Comparison of ENCODE assay signal across 24 cellular contexts in genomic region chr20:58040447-58041290, GRCh38.
"Had no signal": no experiment of that assay in that cellular context is flagged by ENCODE, and none has a peak within 500 bp of the region (broad histone marks: within the 10 kb centered on the region; RNA-seq: fewer than 3 reads in every experiment).

No MANE protein-coding gene starts in this region.

- H3K4me1 ChIP-seq: foreskin keratinocyte, left lung had no signal

- DNase-seq: activated CD4-positive, alpha-beta T cell treated with anti-CD3 and anti-CD28 coated beads for 1 hour; activated CD4-positive, alpha-beta T cell treated with anti-CD3 and anti-CD28 coated beads, Interleukin-2, amount 50 U/mL, for 4 hours; activated naive CD4-positive, alpha-beta T cell treated with Interleukin-2 at 50 U/mL for 16 hours; activated naive CD8-positive, alpha-beta T cell treated with anti-CD3 and anti-CD28 coated beads, Interleukin-2, amount 10 ng/mL, durations not matched to agents 7 days and 5 days; activated T-cell treated with anti-CD3 and anti-CD28 coated beads, Interleukin-2, amount 50 U/mL, for 24 hours; endodermal cell; foreskin keratinocyte; glutamatergic neuron; left lung; mucosa of descending colon; naive B cell; ovary; stimulated activated CD4-positive, alpha-beta T cell treated with anti-CD3 and anti-CD28 coated beads, Interleukin-4, amount 100 ng/mL, for 4 hours; SW 1271; T-helper 2 cell had no signal

- H3K4me3 ChIP-seq: left lung, mucosa of descending colon, ovary, spleen, thoracic aorta had no signal

- H3K27me3 ChIP-seq: left lung, ovary had no signal

- H3K36me3 Mint-ChIP-seq: activated naive CD8-positive, alpha-beta T cell treated with anti-CD3 and anti-CD28 coated beads, Interleukin-2, amount 10 ng/mL, durations not matched to agents 7 days and 5 days; brain; memory B cell; naive B cell; stimulated activated memory B cell treated with anti-CD40 and anti-IgM and Interleukin-4, amounts not matched to agents 10 μg/mL and 1 μg/mL and 100 μg/mL, for 72 hours had no signal

- H3K27ac ChIP-seq: epithelial cell of prostate, foreskin keratinocyte, left lung, ovary, thoracic aorta, VCaP had no signal

- H3K4me3 Mint-ChIP-seq: activated naive CD8-positive, alpha-beta T cell treated with anti-CD3 and anti-CD28 coated beads, Interleukin-2, amount 10 ng/mL, durations not matched to agents 7 days and 5 days; activated T-cell treated with anti-CD3 and anti-CD28 coated beads, Interleukin-2, amount 50 U/mL, for 24 hours; brain; endodermal cell; memory B cell; naive B cell; neural crest cell; stimulated activated memory B cell treated with anti-CD40 and anti-IgM and Interleukin-4, amounts not matched to agents 10 μg/mL and 1 μg/mL and 100 μg/mL, for 72 hours had no signal

- H3K9me3 Mint-ChIP-seq: activated naive CD8-positive, alpha-beta T cell treated with anti-CD3 and anti-CD28 coated beads, Interleukin-2, amount 10 ng/mL, durations not matched to agents 7 days and 5 days; activated T-cell treated with anti-CD3 and anti-CD28 coated beads, Interleukin-2, amount 50 U/mL, for 24 hours; activated T-helper 2 cell treated with anti-CD3 and anti-CD28 coated beads, Interferon-gamma antibody, Interleukin-2, Interleukin-4, amounts not matched to agents 10 μg/mL and 5 μg/mL and 100 μg/mL, durations not matched to agents 14 hours and 24 hours and 36 hours; endodermal cell; memory B cell; neural crest cell had no signal

- H3K36me3 ChIP-seq: left lung, ovary, spleen, thoracic aorta had no signal

- ATAC-seq: foreskin keratinocyte; left lung; mucosa of descending colon; stimulated activated memory B cell treated with anti-CD40 and anti-IgM and Interleukin-4, amounts not matched to agents 10 μg/mL and 1 μg/mL and 100 μg/mL, for 72 hours had no signal

- H3K27ac Mint-ChIP-seq: activated naive CD8-positive, alpha-beta T cell treated with anti-CD3 and anti-CD28 coated beads, Interleukin-2, amount 10 ng/mL, durations not matched to agents 7 days and 5 days; activated T-cell treated with anti-CD3 and anti-CD28 coated beads, Interleukin-2, amount 50 U/mL, for 24 hours; activated T-helper 2 cell treated with anti-CD3 and anti-CD28 coated beads, Interferon-gamma antibody, Interleukin-2, Interleukin-4, amounts not matched to agents 10 μg/mL and 5 μg/mL and 100 μg/mL, durations not matched to agents 14 hours and 24 hours and 36 hours; endodermal cell; memory B cell; naive B cell; stimulated activated memory B cell treated with anti-CD40 and anti-IgM and Interleukin-4, amounts not matched to agents 10 μg/mL and 1 μg/mL and 100 μg/mL, for 72 hours had no signal

- H3K4me1 Mint-ChIP-seq: activated naive CD8-positive, alpha-beta T cell treated with anti-CD3 and anti-CD28 coated beads, Interleukin-2, amount 10 ng/mL, durations not matched to agents 7 days and 5 days; memory B cell; naive B cell; stimulated activated memory B cell treated with anti-CD40 and anti-IgM and Interleukin-4, amounts not matched to agents 10 μg/mL and 1 μg/mL and 100 μg/mL, for 72 hours had no signal
